In genomic region chr14:70907172-70907995, GRCh38 we compare ENCODE assay signal across 8 cellular contexts. TPM values are rescaled to one million over a fixed set of nuclear protein-coding genes. Genes with fewer than 3 reads are reported as not detected.
DNase-seq lines count a peak whose midpoint lies in the region; ATAC-seq and TF ChIP-seq lines count a peak whose summit lies in the region.

Gene PCNX1, plus strand, starts transcription at chr14:70907459. Its CDS starts 392 bp downstream, at chr14:70907851.

- peak; percentile 68 for TF ChIP-seq POLR2A in GM18951 (IDR thresholded peaks at IDR 0.05; ENCODE audit: extremely low read depth, insufficient read depth, insufficient read length)

- H3K4me3 ChIP-seq in AG09309 (ENCODE audit: control insufficient read depth, low read depth, low read length): peak within 1 kb of the TSS; percentile 92

- in situ Hi-C loops in GM18951 (cut with MboI; ENCODE audit: low sequenced_read_pairs, unreplicated experiment): no loop called here

- peak; percentile 58 for TF ChIP-seq CTCF in AG09309 (IDR thresholded peaks at IDR 0.05; ENCODE audit: control insufficient read depth, insufficient read depth, low read depth, low read length, missing control alignments)

- peak; percentile 73 for ATAC-seq in HG03175 (IDR thresholded peaks at IDR 0.05; ENCODE audit: unreplicated experiment)

- DNase-seq in AG09309 (ENCODE audit: low read depth): no peak
- peak; percentile 65 for DNase-seq in NCI-H446 treated with DMSO at 0.1 percent for 48 hours (lab: John Stamatoyannopoulos, UW)
- DNase-seq in activated CD4-positive, alpha-beta T cell treated with anti-CD3 and anti-CD28 coated beads for 1 hour: peak; percentile 84
- DNase-seq in cerebellum (ENCODE audit: low spot score): peak; percentile 90
- DNase-seq in kidney glomerular epithelial cell (lab: John Stamatoyannopoulos, UW): peak; percentile 83
- DNase-seq in stimulated activated CD4-positive, alpha-beta T cell treated with anti-CD3 and anti-CD28 coated beads, Interleukin-1b, Interleukin-23, amount 100 ng/mL, for 1 hour (ENCODE audit: low read depth in 2 of 2): peak; percentile 76 to 79

RNA-seq across cellular contexts. Expression of gene PCNX1, which starts in this region (rescaled TPM):
- 130 TPM for total RNA-seq in cerebellum
